Comparison of ENCODE assay signal across 8 cellular contexts in genomic region chr10:99370993-99371392, GRCh38. TPM values are rescaled to one million over a fixed set of nuclear protein-coding genes. Genes with fewer than 3 reads are reported as not detected.
DNase-seq lines count a peak whose midpoint lies in the region; ATAC-seq and TF ChIP-seq lines count a peak whose summit lies in the region.

No MANE protein-coding gene starts in this region.

- TF ChIP-seq CTCF in right atrium auricular region (IDR thresholded peaks at IDR 0.05) = peak; percentile 15 to 56

- in situ Hi-C loops in G401 (cut with HindIII; ENCODE audit: low sequenced_read_pairs) = no loop called here

- H3K36me3 ChIP-seq in SJCRH30 = no peaks in the 10 kb centered on the region
- H3K36me3 ChIP-seq in right atrium auricular region = no peaks in the 10 kb centered on the region

- H3K27me3 ChIP-seq in SJCRH30 = peaks cover 7% of the 10 kb centered on the region; the same call in 1 of the 2 replicates
- no peaks in the 10 kb centered on the region for H3K27me3 ChIP-seq in right atrium auricular region

- ATAC-seq in GM19324 (IDR thresholded peaks at IDR 0.05; ENCODE audit: low FRiP score, unreplicated experiment) (peak; percentile 80), HG03135 (IDR thresholded peaks at IDR 0.05; ENCODE audit: unreplicated experiment) (peak; percentile 86), sciatic nerve (no peak), HG03457 (IDR thresholded peaks at IDR 0.05; ENCODE audit: unreplicated experiment) (no peak)

- H3K4me1 ChIP-seq in SJCRH30 (no peaks in the 10 kb centered on the region), right atrium auricular region (no peaks in the 10 kb centered on the region)

- H3K4me3 ChIP-seq in SJCRH30 = no peak overlapping the region
- no peak overlapping the region for H3K4me3 ChIP-seq in right atrium auricular region

- no peak overlapping the region for H3K27ac ChIP-seq in SJCRH30
- H3K27ac ChIP-seq in right atrium auricular region = no peak overlapping the region

- intact Hi-C loops in sciatic nerve (cut with DNase I) = no loop called here

- DNase-seq in G401 (ENCODE audit: low spot score) (peak; percentile 30), SJCRH30 (peak; percentile 32 to 56), right atrium auricular region (ENCODE audit: low spot score) (no peak), sciatic nerve (ENCODE audit: low spot score) (no peak), nucleus accumbens (lab: John Stamatoyannopoulos, UW) (no peak)

- H3K9me3 ChIP-seq in SJCRH30 (replicated peaks) (no peaks in the 10 kb centered on the region), right atrium auricular region (no peaks in the 10 kb centered on the region)

RNA-seq across cellular contexts. Expression of gene CNNM1, which starts 41.8 kb away (rescaled TPM):
- total RNA-seq in G401 (2014; rRNA removed; shearing (Covaris generic)) = 0.37 and 0.81 TPM in 2 replicates
- total RNA-seq in SJCRH30 (2014; rRNA removed; shearing (Covaris generic)) = not detected in 2 replicates
- total RNA-seq in right atrium auricular region (under 1 TPM; 0.07 to 0.79 TPM), sciatic nerve (not detected)

RNA-seq across cellular contexts. Expression of gene GOT1, which starts 59.4 kb away (rescaled TPM):
- total RNA-seq in G401 (2014; rRNA removed; shearing (Covaris generic)) = 14.8 and 18.0 TPM in 2 replicates
- 45.5 and 48.1 TPM in 2 replicates for total RNA-seq in SJCRH30 (2014; rRNA removed; shearing (Covaris generic))
- 100 to 1,000 TPM; 289 to 443 TPM for total RNA-seq in right atrium auricular region
- 12.2 TPM for total RNA-seq in sciatic nerve

Comparison
In these comparisons a context has a peak if more than half of its experiments do, and no peak if none do; other contexts are left out.
1. DNase-seq: peak in G401 (single experiment) and SJCRH30 (2 of 2); none in right atrium auricular region (single experiment), sciatic nerve (single experiment) and nucleus accumbens (0 of 56).
2. ATAC-seq: peak in GM19324 (single experiment) and HG03135 (single experiment); none in sciatic nerve (single experiment) and HG03457 (single experiment).